Comparison of ENCODE assay signal across 28 cellular contexts in genomic region chr14:70602254-70602653, GRCh38. TPM values are rescaled to one million over a fixed set of nuclear protein-coding genes. Genes with fewer than 3 reads are reported as not detected.
A peak's percentile ranks its signal among the peaks of the same experiment; 100 is the strongest.
DNase-seq lines count a peak whose midpoint lies in the region; ATAC-seq, FAIRE-seq and TF ChIP-seq lines count a peak whose summit lies in the region.
"Had no signal": no experiment of that assay in that cellular context is flagged by ENCODE, and none has a peak within 500 bp of the region (broad histone marks: within the 10 kb centered on the region; RNA-seq: fewer than 3 reads in every experiment).

No MANE protein-coding gene starts in this region.

- TF ChIP-seq EP300 in HepG2 (IDR thresholded peaks at IDR 0.05; ENCODE audit: low read depth in 2 of 2, low read length in 2 of 2) (no peak), HepG2 (CRISPR knock-in tag; IDR thresholded peaks at IDR 0.05; ENCODE audit: borderline replicate concordance) (no peak)

- DNase-seq in HepG2 (ENCODE audit: low spot score) (no peak), right lobe of liver (no peak), NCI-H524 treated with DMSO at 0.1 percent for 48 hours (lab: John Stamatoyannopoulos, UW) (no peak), kidney tubule cell (ENCODE audit: low spot score) (no peak), amniotic stem cell (lab: John Stamatoyannopoulos, UW) (no peak)
- DNase-seq in activated CD4-positive, alpha-beta T cell treated with anti-CD3 and anti-CD28 coated beads for 4 hours: no peak
- DNase-seq: activated CD4-positive, alpha-beta memory T cell treated with anti-CD3 and anti-CD28 coated beads, Interleukin-2, amount 10 ng/mL, durations not matched to agents 7 days and 5 days; activated gamma-delta T cell treated with Interleukin-2 at 50 U/mL for 16 hours; activated T-cell treated with anti-CD3 and anti-CD28 coated beads for 4 hours; brain microvascular endothelial cell; CD8-positive, alpha-beta T cell; effector CD8-positive, alpha-beta T cell; gastrocnemius medialis; GOT3; islet precursor cell; MV-4-11; NCI-H1694 treated with DMSO at 0.1 percent for 48 hours; NCI-H774; stimulated activated CD4-positive, alpha-beta T cell treated with anti-CD3 and anti-CD28 coated beads, Interleukin-2, amount 100 ng/mL, for 24 hours; stimulated activated naive CD4-positive, alpha-beta T cell treated with Interleukin-2 at 50 U/mL for 16 hours; T-helper 9 cell had no signal

- CTCF ChIA-PET in HepG2 (lab: Yijun Ruan, JAX; ENCODE audit: low intra/inter-chr PET ratio, low total read pairs): no interaction called here

- in situ Hi-C loops in HepG2 (cut with HindIII; ENCODE audit: extremely low pct_ligation_motif_present, low pct_unique_long_range_greater_than_20kb): loop anchor here (25.0 kb wide), 1 partner anchor 360 kb away; no protein-coding TSS in a partner anchor

- H3K9me3 ChIP-seq in HepG2 (ENCODE audit: low read length) (no peaks in the 10 kb centered on the region), right lobe of liver (no peaks in the 10 kb centered on the region), OCI-LY3 (ENCODE audit: insufficient read depth, low read length) (no peaks in the 10 kb centered on the region)
- H3K9me3 ChIP-seq: gastrocnemius medialis, thoracic aorta had no signal

- H3K27me3 ChIP-seq in HepG2 (ENCODE audit: control insufficient read depth in 1 of 2, insufficient read depth in 2 of 2, low read length in 2 of 2) (peaks cover 0 to 7% of the 10 kb centered on the region in 2 experiments; a peak in 1 of 5 replicates), right lobe of liver (no peaks in the 10 kb centered on the region), OCI-LY3 (ENCODE audit: low read depth, low read length) (peaks cover 6% of the 10 kb centered on the region)
- H3K27me3 ChIP-seq: brain microvascular endothelial cell, gastrocnemius medialis had no signal

- H3K4me2 ChIP-seq in HepG2 (ENCODE audit: low read depth, low read length) (no peak overlapping the region), OCI-LY3 (ENCODE audit: low read length) (peak overlapping the region; percentile 95)

- H3K79me2 ChIP-seq in HepG2 (ENCODE audit: insufficient read depth, low read length) (peaks cover 33% of the 10 kb centered on the region), OCI-LY3 (ENCODE audit: low read length) (peaks cover 32% of the 10 kb centered on the region)

- H3K4me1 ChIP-seq in HepG2 (ENCODE audit: insufficient read depth, low read length): peaks cover 23% of the 10 kb centered on the region
- H3K4me1 ChIP-seq in right lobe of liver: peaks cover 0 to 17% (median 7%) of the 10 kb centered on the region in 4 donors
- peaks cover 29% of the 10 kb centered on the region for H3K4me1 ChIP-seq in OCI-LY3 (ENCODE audit: low read length)

- intact Hi-C loops in HepG2 (cut with micrococcal nuclease; ENCODE audit: unreplicated experiment): no loop called here
- intact Hi-C loops in right lobe of liver (cut with DNase I): no loop called here

- H3K27ac ChIP-seq in HepG2 (ENCODE audit: extremely low read length, insufficient read depth, low read length): no peak overlapping the region
- no peak overlapping the region for H3K27ac ChIP-seq in right lobe of liver
- no peak overlapping the region for H3K27ac ChIP-seq in OCI-LY3 (ENCODE audit: low read length)
- H3K27ac ChIP-seq: 22Rv1, brain microvascular endothelial cell, gastrocnemius medialis, skin epidermis, thoracic aorta had no signal

- ATAC-seq in HepG2 (no peak), right lobe of liver (no peak), GM21529 (IDR thresholded peaks at IDR 0.05; ENCODE audit: unreplicated experiment) (peak; percentile 47)
- ATAC-seq: CD8-positive, alpha-beta T cell; gastrocnemius medialis; Right ventricle myocardium inferior had no signal

- TF ChIP-seq CTCF in HepG2 (CRISPR knock-in tag; IDR thresholded peaks at IDR 0.05) (no peak), right lobe of liver (IDR thresholded peaks at IDR 0.05) (no peak), OCI-LY3 (IDR thresholded peaks at IDR 0.05; ENCODE audit: low read depth, low read length) (no peak)

- 42% methylated on average over 2 of the region's 2 CpGs for WGBS in HepG2 (ENCODE audit: low lambda C conversion rate)
- WGBS in right lobe of liver (ENCODE audit: insufficient coverage, low coverage, low lambda C conversion rate, missing lambda C conversion rate): 56% methylated on average over 2 of the region's 2 CpGs

- H3K9ac ChIP-seq in HepG2 (ENCODE audit: insufficient read depth, low read depth, low read length): no peak overlapping the region
- H3K9ac ChIP-seq in OCI-LY3 (ENCODE audit: low read length): no peak overlapping the region

- no peak for TF ChIP-seq RAD21 in HepG2 (CRISPR knock-in tag; IDR thresholded peaks at IDR 0.05)

- TF ChIP-seq POLR2A in HepG2 (IDR thresholded peaks at IDR 0.05; ENCODE audit: insufficient read depth in 1 of 2, low read depth in 2 of 2, low read length in 2 of 2): no peak
- TF ChIP-seq POLR2A in right lobe of liver (IDR thresholded peaks at IDR 0.05): no peak

- H2AFZ ChIP-seq in HepG2 (ENCODE audit: low read length) (peak overlapping the region; percentile 11), OCI-LY3 (ENCODE audit: low read depth, low read length) (no peak overlapping the region; the same call in 1 of the 2 replicates)

- H3K36me3 ChIP-seq in HepG2 (replicated peaks in 1 of 2; ENCODE audit: control insufficient read depth in 1 of 2, insufficient read depth in 2 of 2, low read length in 2 of 2) (no peaks in the 10 kb centered on the region), right lobe of liver (peaks cover 0 to 2% (median 0%) of the 10 kb centered on the region in 4 donors), OCI-LY3 (replicated peaks; ENCODE audit: low read depth, low read length) (no peaks in the 10 kb centered on the region)
- H3K36me3 ChIP-seq: brain microvascular endothelial cell, gastrocnemius medialis, thoracic aorta had no signal

- H3K4me3 ChIP-seq in HepG2 (replicated peaks in 1 of 3; ENCODE audit: insufficient read depth in 1 of 3, low read depth in 2 of 3, low read length in 3 of 3) (no peak overlapping the region), right lobe of liver (no peak overlapping the region), OCI-LY3 (ENCODE audit: low read length) (no peak overlapping the region)
- H3K4me3 ChIP-seq: gastrocnemius medialis, lung, skin epidermis, thoracic aorta had no signal

- no peaks in the 10 kb centered on the region for H4K20me1 ChIP-seq in HepG2 (ENCODE audit: insufficient read depth, low read length)
- 0 out of 2 replicates have a peak, but pooled peaks cover 10% of the 10 kb centered on the region for H4K20me1 ChIP-seq in OCI-LY3 (ENCODE audit: insufficient read depth, low read length)

- no TSS peak for BruUV-seq in HepG2 (replicated peaks; lab: Mats Ljungman, UMichigan)

- POLR2A ChIA-PET in HepG2 (lab: Yijun Ruan, JAX): interaction anchor here (1.6 kb wide), 1 partner anchor 207 kb away, joined by 6 read pairs; the partner anchor contains the start of gene MAP3K9

- FAIRE-seq in HepG2 (lab: Jason Lieb, UNC): no peak

RNA-seq across cellular contexts. Expression of gene MED6, which starts 1.8 kb away (rescaled TPM):
- total RNA-seq in HepG2 (2016; rRNA removed; fragmentation: Illumina TruSeq; extraction: Trizol): 47.8 and 64.0 TPM in 2 replicates
- total RNA-seq in HepG2 (2016; cell fraction: cytosol; rRNA removed; fragmentation: Illumina TruSeq; extraction: Trizol; ENCODE audit: low read depth): 14.6 and 15.6 TPM in 2 replicates
- 48.4 and 70.6 TPM in 2 replicates for total RNA-seq in HepG2 (2016; cell fraction: insoluble cytoplasmic fraction; rRNA removed; fragmentation: Illumina TruSeq; extraction: Trizol)
- total RNA-seq in HepG2 (2016; cell fraction: membrane; rRNA removed; fragmentation: Illumina TruSeq; extraction: Trizol): 15.7 and 19.1 TPM in 2 replicates
- 45.6 and 46.7 TPM in 2 replicates for total RNA-seq in HepG2 (2016; cell fraction: nucleus; rRNA removed; fragmentation: Illumina TruSeq; extraction: Trizol)
- polyA plus RNA-seq in HepG2 (2011; rRNA removed): 38.1 and 44.8 TPM in 2 replicates
- polyA plus RNA-seq in HepG2 (2011; cell fraction: cytosol; rRNA removed): 20.6 and 34.1 TPM in 2 replicates
- 10.4 and 12.4 TPM in 2 replicates for polyA plus RNA-seq in HepG2 (2011; cell fraction: nucleus; rRNA removed)
- polyA plus RNA-seq in HepG2 (2012): 33.6 and 49.3 TPM in 2 replicates
- 5.6 and 7.1 TPM in 2 replicates for polyA plus RNA-seq in HepG2 (2016; cell fraction: cytosol; fragmentation: Illumina TruSeq; extraction: Trizol; ENCODE audit: low read depth)
- 69.2 and 87.2 TPM in 2 replicates for polyA plus RNA-seq in HepG2 (2016; cell fraction: insoluble cytoplasmic fraction; fragmentation: Illumina TruSeq; extraction: Trizol; ENCODE audit: low read depth)
- 11.2 and 12.2 TPM in 2 replicates for polyA plus RNA-seq in HepG2 (2016; cell fraction: membrane; fragmentation: Illumina TruSeq; extraction: Trizol; ENCODE audit: low read depth)
- 42.8 TPM in 2 replicates for polyA plus RNA-seq in HepG2 (2016; cell fraction: nucleus; fragmentation: Illumina TruSeq; extraction: Trizol; ENCODE audit: insufficient read depth, low read depth)
- polyA minus RNA-seq in HepG2 (2011; rRNA and poly(A)+ RNA removed; ENCODE audit: low replicate concordance): 21.9 and 34.5 TPM in 2 replicates
- 17.6 and 17.8 TPM in 2 replicates for polyA minus RNA-seq in HepG2 (2011; cell fraction: cytosol; rRNA and poly(A)+ RNA removed)
- polyA minus RNA-seq in HepG2 (2011; cell fraction: nucleus; rRNA and poly(A)+ RNA removed): 144 and 149 TPM in 2 replicates
- total RNA-seq in right lobe of liver: 10 to 100 TPM in 5 of 6 experiments, 1 to 10 TPM in 1; 8.8 to 20.0 (median 13.7) TPM

RNA-seq across cellular contexts. Expression of gene TTC9, which starts 39.5 kb away (rescaled TPM):
- 0.13 and 0.14 TPM in 2 replicates for total RNA-seq in HepG2 (2016; rRNA removed; fragmentation: Illumina TruSeq; extraction: Trizol)
- 0.09 and 0.10 TPM in 2 replicates for total RNA-seq in HepG2 (2016; cell fraction: cytosol; rRNA removed; fragmentation: Illumina TruSeq; extraction: Trizol; ENCODE audit: low read depth)
- total RNA-seq in HepG2 (2016; cell fraction: insoluble cytoplasmic fraction; rRNA removed; fragmentation: Illumina TruSeq; extraction: Trizol): 0.06 and 0.15 TPM in 2 replicates
- 0.14 and 0.15 TPM in 2 replicates for total RNA-seq in HepG2 (2016; cell fraction: membrane; rRNA removed; fragmentation: Illumina TruSeq; extraction: Trizol)
- total RNA-seq in HepG2 (2016; cell fraction: nucleus; rRNA removed; fragmentation: Illumina TruSeq; extraction: Trizol): 0.13 TPM in 1 of 2 replicates, not detected in the other
- 0.30 and 0.46 TPM in 2 replicates for polyA plus RNA-seq in HepG2 (2011; rRNA removed)
- polyA plus RNA-seq in HepG2 (2011; cell fraction: cytosol; rRNA removed): 0.25 and 0.38 TPM in 2 replicates
- 0.19 TPM in 2 replicates for polyA plus RNA-seq in HepG2 (2011; cell fraction: nucleus; rRNA removed)
- polyA plus RNA-seq in HepG2 (2012): 0.11 and 0.28 TPM in 2 replicates
- polyA plus RNA-seq in HepG2 (2016; cell fraction: cytosol; fragmentation: Illumina TruSeq; extraction: Trizol; ENCODE audit: low read depth): 0.07 and 0.11 TPM in 2 replicates
- polyA plus RNA-seq in HepG2 (2016; cell fraction: insoluble cytoplasmic fraction; fragmentation: Illumina TruSeq; extraction: Trizol; ENCODE audit: low read depth): 0.16 and 0.17 TPM in 2 replicates
- polyA plus RNA-seq in HepG2 (2016; cell fraction: membrane; fragmentation: Illumina TruSeq; extraction: Trizol; ENCODE audit: low read depth): 0.14 and 0.16 TPM in 2 replicates
- polyA plus RNA-seq in HepG2 (2016; cell fraction: nucleus; fragmentation: Illumina TruSeq; extraction: Trizol; ENCODE audit: insufficient read depth, low read depth): 0.19 and 0.24 TPM in 2 replicates
- polyA minus RNA-seq in HepG2 (2011; rRNA and poly(A)+ RNA removed; ENCODE audit: low replicate concordance): 0.26 and 0.65 TPM in 2 replicates
- polyA minus RNA-seq in HepG2 (2011; cell fraction: cytosol; rRNA and poly(A)+ RNA removed): 0.18 and 0.30 TPM in 2 replicates
- polyA minus RNA-seq in HepG2 (2011; cell fraction: nucleus; rRNA and poly(A)+ RNA removed): 0.37 TPM in 1 of 2 replicates, not detected in the other
- 1 to 10 TPM in 3 of 6 experiments, under 1 TPM in 3; 0.15 to 5.5 (median 2.8) TPM for total RNA-seq in right lobe of liver
